In the genomic region with DNA sequence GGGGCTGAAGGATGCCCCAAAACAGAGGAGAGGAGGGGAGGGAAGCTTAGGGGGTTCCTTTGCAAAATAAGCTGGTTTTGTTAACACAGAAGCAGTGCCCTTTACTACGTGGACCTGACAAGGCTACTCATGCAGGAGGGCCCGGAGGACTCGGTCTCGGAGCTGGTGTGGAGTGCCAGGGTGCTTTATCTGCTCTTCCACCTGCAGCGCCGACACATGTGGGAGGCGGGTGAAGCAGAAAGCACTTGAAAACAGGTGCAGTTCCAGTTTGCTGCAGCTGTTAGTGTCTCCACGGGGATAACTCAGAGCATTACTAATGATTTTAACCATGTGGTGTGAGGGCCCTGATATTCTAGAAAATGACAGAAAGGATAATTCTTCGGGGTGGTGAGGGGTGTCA, we compare ENCODE assay signal across 10 cellular contexts.
DNase-seq lines count a peak whose midpoint lies in the region; ATAC-seq lines count a peak whose summit lies in the region.
"Had no signal": no experiment of that assay in that cellular context is flagged by ENCODE, and none has a peak within 500 bp of the region (broad histone marks: within the 10 kb centered on the region; RNA-seq: fewer than 3 reads in every experiment).

No MANE protein-coding gene starts in this region.

- ATAC-seq in HG03108 (IDR thresholded peaks at IDR 0.05; ENCODE audit: unreplicated experiment): no peak
- ATAC-seq: naive thymus-derived CD8-positive, alpha-beta T cell had no signal

- DNase-seq in NCI-H1092 (lab: John Stamatoyannopoulos, UW) (peak; percentile 78), NCI-H2171 treated with DMSO at 0.1 percent for 48 hours (lab: John Stamatoyannopoulos, UW) (peak; percentile 78), retina (peak; percentile 71), NK-92 (lab: John Stamatoyannopoulos, UW; ENCODE audit: unreplicated experiment) (no peak), hippocampal formation (lab: John Stamatoyannopoulos, UW) (no peak)
- DNase-seq: Karpas-422; naive thymus-derived CD8-positive, alpha-beta T cell had no signal

- H3K27ac ChIP-seq in cingulate gyrus (ENCODE audit: low read depth, low read length): peak overlapping the region; percentile 79
- H3K27ac ChIP-seq: esophagus muscularis mucosa had no signal

Comparison
In these comparisons a context has a peak if more than half of its experiments do, and no peak if none do; other contexts are left out.
1. DNase-seq: peak in NCI-H1092 (single experiment), NCI-H2171 treated with DMSO at 0.1 percent for 48 hours (single experiment) and retina (single experiment); none in NK-92 (single experiment) and hippocampal formation (0 of 2).